16 cellular contexts compared by ENCODE assay signal in the genomic region with DNA sequence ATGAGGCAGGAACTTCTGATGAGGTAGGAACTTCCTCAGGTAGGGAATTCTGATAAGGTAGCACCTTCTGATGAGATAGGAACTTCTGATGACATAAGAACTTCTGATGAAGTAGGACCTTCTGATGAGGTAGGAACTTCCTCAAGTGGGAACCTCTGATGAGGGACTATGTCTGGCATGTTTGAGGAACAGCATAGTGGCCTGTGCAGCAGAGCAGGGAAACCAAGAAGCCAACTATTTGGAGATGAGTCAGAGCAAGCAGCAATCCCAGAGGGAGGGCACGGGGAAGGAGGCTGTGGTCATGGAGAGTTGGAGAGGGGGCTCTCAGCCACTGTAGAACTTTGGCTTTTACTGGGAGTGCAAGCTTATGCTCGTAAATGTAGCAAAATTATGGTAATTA.
"Had no signal": no experiment of that assay in that cellular context is flagged by ENCODE, and none has a peak within 500 bp of the region (broad histone marks: within the 10 kb centered on the region; RNA-seq: fewer than 3 reads in every experiment).

No MANE protein-coding gene starts in this region.

- H3K27ac ChIP-seq: lower lobe of right lung, sigmoid colon had no signal

- H3K4me1 ChIP-seq: lower lobe of right lung, sigmoid colon had no signal

- DNase-seq: activated CD4-positive, alpha-beta T cell treated with anti-CD3 and anti-CD28 coated beads for 1 hour; activated CD4-positive, alpha-beta T cell treated with anti-CD3 and anti-CD28 coated beads, Interleukin-2, amount 50 U/mL, for 1 hour; activated T-cell treated with anti-CD3 and anti-CD28 coated beads, Interleukin-2, amount 50 U/mL, for 1 hour; aorta; kidney; lower lobe of right lung; mesendoderm; posterior cingulate gyrus; sigmoid colon had no signal

- H3K4me3 Mint-ChIP-seq: brain; neural crest cell; stimulated activated naive B cell treated with anti-CD40 and anti-IgM and Interleukin-4, amounts not matched to agents 10 μg/mL and 1 μg/mL and 100 μg/mL, for 72 hours; type B pancreatic cell had no signal

- ATAC-seq: activated naive CD4-positive, alpha-beta T cell treated with anti-CD3 and anti-CD28 coated beads, Interleukin-2, amount 50 U/mL, for 72 hours; left lobe of liver; mucosa of descending colon had no signal

- H3K27ac Mint-ChIP-seq: activated naive CD4-positive, alpha-beta T cell treated with anti-CD3 and anti-CD28 coated beads, Interleukin-2, amount 50 U/mL, for 72 hours; brain; stimulated activated naive B cell treated with anti-CD40 and anti-IgM and Interleukin-4, amounts not matched to agents 10 μg/mL and 1 μg/mL and 100 μg/mL, for 72 hours; type B pancreatic cell had no signal

- H3K36me3 ChIP-seq: lower lobe of right lung, sigmoid colon had no signal

- H3K4me3 ChIP-seq: lower lobe of right lung, mucosa of descending colon, sigmoid colon had no signal

- H3K36me3 Mint-ChIP-seq: activated naive CD4-positive, alpha-beta T cell treated with anti-CD3 and anti-CD28 coated beads, Interleukin-2, amount 50 U/mL, for 72 hours; brain; stimulated activated naive B cell treated with anti-CD40 and anti-IgM and Interleukin-4, amounts not matched to agents 10 μg/mL and 1 μg/mL and 100 μg/mL, for 72 hours; type B pancreatic cell had no signal

- H3K9me3 Mint-ChIP-seq: type B pancreatic cell had no signal

- H3K4me1 Mint-ChIP-seq: brain, neural crest cell had no signal

- H3K9me3 ChIP-seq: lower lobe of right lung, mucosa of descending colon had no signal
